ENCODE assay signal across 11 cellular contexts in the genomic region with DNA sequence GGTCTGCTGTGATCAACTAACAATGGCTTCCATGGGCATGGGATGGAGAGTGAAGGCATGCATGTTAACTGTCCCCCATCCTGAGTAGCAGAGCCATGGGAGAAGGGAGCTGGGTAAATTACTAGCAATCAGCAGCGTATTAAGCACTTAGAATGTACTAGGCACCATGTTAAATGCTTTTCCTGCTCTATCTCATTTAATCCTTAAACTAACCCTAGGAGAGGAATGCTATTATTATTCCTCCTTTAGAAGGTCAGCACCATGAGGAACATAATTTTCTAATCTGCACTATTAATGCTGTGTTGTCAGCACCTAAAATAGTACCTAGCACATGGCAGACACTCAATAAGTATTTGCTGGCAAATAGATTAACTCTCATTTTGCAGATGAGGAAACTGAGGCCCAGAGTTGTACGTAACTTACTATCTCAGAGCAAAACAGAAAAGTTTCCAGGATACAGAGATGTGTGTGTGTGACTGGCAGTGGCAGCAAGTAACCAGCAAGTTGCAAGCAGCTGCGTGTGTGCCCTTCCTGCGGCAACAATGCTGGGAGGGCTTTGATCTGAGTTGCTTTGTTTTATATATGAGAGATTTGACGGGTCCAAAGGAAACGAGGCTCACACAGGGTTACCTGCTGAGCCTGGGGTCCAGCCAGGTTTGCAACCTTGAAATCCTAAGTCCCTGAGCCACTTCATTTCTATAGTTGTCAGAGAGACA. TPM values are rescaled to one million over a fixed set of nuclear protein-coding genes. Genes with fewer than 3 reads are reported as not detected.
DNase-seq lines count a peak whose midpoint lies in the region; ATAC-seq and TF ChIP-seq lines count a peak whose summit lies in the region.
"Had no signal": no experiment of that assay in that cellular context is flagged by ENCODE, and none has a peak within 500 bp of the region (broad histone marks: within the 10 kb centered on the region; RNA-seq: fewer than 3 reads in every experiment).

No MANE protein-coding gene starts in this region.

- peaks cover 43% of the 10 kb centered on the region for H3K4me1 Mint-ChIP-seq in activated CD8-positive, alpha-beta T cell treated with anti-CD3 and anti-CD28 coated beads, Interleukin-2, amount 10 ng/mL, durations not matched to agents 7 days and 5 days (ENCODE audit: low read depth)
- H3K4me1 Mint-ChIP-seq in naive B cell = peaks cover 66 to 88% (median 81%) of the 10 kb centered on the region in 3 donors

- no peaks in the 10 kb centered on the region for H3K27me3 ChIP-seq in BLaER1
- H3K27me3 ChIP-seq: left lung had no signal

- H4K20me1 ChIP-seq in BLaER1 = no peaks in the 10 kb centered on the region

- no peaks in the 10 kb centered on the region for H3K36me3 Mint-ChIP-seq in activated CD8-positive, alpha-beta T cell treated with anti-CD3 and anti-CD28 coated beads, Interleukin-2, amount 10 ng/mL, durations not matched to agents 7 days and 5 days (ENCODE audit: low read depth)
- H3K36me3 Mint-ChIP-seq in naive B cell = no peaks in the 10 kb centered on the region

- no peak overlapping the region for H3K4me3 Mint-ChIP-seq in activated CD8-positive, alpha-beta T cell treated with anti-CD3 and anti-CD28 coated beads, Interleukin-2, amount 10 ng/mL, durations not matched to agents 7 days and 5 days
- H3K4me3 Mint-ChIP-seq in naive B cell = peak overlapping the region; percentile 50 to 93 (median 84)

- peaks cover 16% of the 10 kb centered on the region for H3K27me3 Mint-ChIP-seq in activated CD8-positive, alpha-beta T cell treated with anti-CD3 and anti-CD28 coated beads, Interleukin-2, amount 10 ng/mL, durations not matched to agents 7 days and 5 days (ENCODE audit: low read depth)
- H3K27me3 Mint-ChIP-seq in naive B cell = no peaks in the 10 kb centered on the region

- peak overlapping the region; percentile 58 for H3K9ac ChIP-seq in BLaER1

- peak overlapping the region; percentile 80 for H3K4me2 ChIP-seq in BLaER1

- POLR2A ChIA-PET in activated CD8-positive, alpha-beta T cell treated with anti-CD3 and anti-CD28 coated beads, Interleukin-2, amount 10 ng/mL, durations not matched to agents 7 days and 5 days (lab: Charles Lee) = interaction anchor here (0.7 to 1.3 kb wide), 3 partner anchors 34 to 59 kb away, joined by 3 to 4 read pairs (median 3); no protein-coding TSS in a partner anchor

- H3K9me3 ChIP-seq in BLaER1 (no peaks in the 10 kb centered on the region), mucosa of descending colon (no peaks in the 10 kb centered on the region)
- H3K9me3 ChIP-seq: left lung had no signal

- peaks cover 87% of the 10 kb centered on the region for H3K4me1 ChIP-seq in BLaER1
- no peaks in the 10 kb centered on the region for H3K4me1 ChIP-seq in mucosa of descending colon (ENCODE audit: low read depth)

- no peak for ATAC-seq in activated CD8-positive, alpha-beta T cell treated with anti-CD3 and anti-CD28 coated beads, Interleukin-2, amount 10 ng/mL, durations not matched to agents 7 days and 5 days
- ATAC-seq in naive B cell (ENCODE audit: low read depth in 2 of 2) (no peak), mucosa of descending colon (no peak)

- peak overlapping the region; percentile 4; the same call in 1 of the 2 replicates for H3K4me3 ChIP-seq in BLaER1
- peak overlapping the region; percentile 47 for H3K4me3 ChIP-seq in GM12865 (ENCODE audit: low read depth, low read length)
- H3K4me3 ChIP-seq in mucosa of descending colon = no peak overlapping the region
- H3K4me3 ChIP-seq: left lung had no signal

- intact Hi-C loops in mucosa of descending colon (cut with DNase I, micrococcal nuclease) = no loop called here

- CTCF ChIA-PET in activated CD8-positive, alpha-beta T cell treated with anti-CD3 and anti-CD28 coated beads, Interleukin-2, amount 10 ng/mL, durations not matched to agents 7 days and 5 days (lab: Charles Lee) = interaction anchor here (0.7 to 2.6 kb wide), 7 partner anchors 19 to 329 kb away, joined by 3 to 18 read pairs (median 3); no protein-coding TSS in a partner anchor

- TF ChIP-seq CTCF in GM12865 (IDR thresholded peaks at IDR 0.05; ENCODE audit: insufficient read depth, low read depth, low read length, missing control alignments) (no peak), mucosa of descending colon (IDR thresholded peaks at IDR 0.05) (no peak)

- no peaks in the 10 kb centered on the region for H3K9me3 Mint-ChIP-seq in activated CD8-positive, alpha-beta T cell treated with anti-CD3 and anti-CD28 coated beads, Interleukin-2, amount 10 ng/mL, durations not matched to agents 7 days and 5 days (ENCODE audit: insufficient read depth)
- H3K9me3 Mint-ChIP-seq in naive B cell = peaks cover 0 to 2% (median 0%) of the 10 kb centered on the region in 7 donors

- H3K36me3 ChIP-seq in BLaER1 (no peaks in the 10 kb centered on the region), mucosa of descending colon (ENCODE audit: low read depth) (no peaks in the 10 kb centered on the region)
- H3K36me3 ChIP-seq: left lung had no signal

- no peak for DNase-seq in GM12865 (ENCODE audit: low read depth)
- DNase-seq in activated CD8-positive, alpha-beta T cell treated with anti-CD3 and anti-CD28 coated beads, Interleukin-2, amount 10 ng/mL, durations not matched to agents 7 days and 5 days = no peak
- no peak for DNase-seq in naive B cell
- DNase-seq in H4 (ENCODE audit: low spot score) = no peak
- DNase-seq in mucosa of descending colon = no peak
- no peak for DNase-seq in cerebellar cortex (ENCODE audit: low spot score)
- DNase-seq in RKO (ENCODE audit: low spot score) = no peak
- DNase-seq: Calu3; NK-92 treated with Interleukin-12 subunit alpha and Interleukin-12 subunit beta, amount 100 ng/mL, for 24 hours had no signal

- H3K27ac ChIP-seq in BLaER1 = peak overlapping the region; percentile 78

- peak overlapping the region; percentile 87 for H3K27ac Mint-ChIP-seq in activated CD8-positive, alpha-beta T cell treated with anti-CD3 and anti-CD28 coated beads, Interleukin-2, amount 10 ng/mL, durations not matched to agents 7 days and 5 days
- peak overlapping the region; percentile 91 to 100 (median 98) for H3K27ac Mint-ChIP-seq in naive B cell

RNA-seq across cellular contexts. Expression of gene KLHL36, which starts 6.5 kb away (rescaled TPM):
- 10 to 100 TPM; 31.4 to 32.6 TPM for total RNA-seq in activated CD8-positive, alpha-beta T cell treated with anti-CD3 and anti-CD28 coated beads, Interleukin-2, amount 10 ng/mL, durations not matched to agents 7 days and 5 days
- 10 to 100 TPM; 29.7 to 40.3 (median 37.5) TPM for polyA plus RNA-seq in naive B cell (ENCODE audit: low read depth in 6 of 6)
- total RNA-seq in H4 (2014; rRNA removed; shearing (Covaris generic)) = 19.2 and 23.5 TPM in 2 replicates
- total RNA-seq in mucosa of descending colon = 10 to 100 TPM; 47.5 to 60.3 (median 59.2) TPM

RNA-seq across cellular contexts. Expression of gene COTL1, which starts 23.9 kb away (rescaled TPM):
- 100 to 1,000 TPM; 837 to 887 TPM for total RNA-seq in activated CD8-positive, alpha-beta T cell treated with anti-CD3 and anti-CD28 coated beads, Interleukin-2, amount 10 ng/mL, durations not matched to agents 7 days and 5 days
- 100 to 1,000 TPM; 167 to 439 (median 373) TPM for polyA plus RNA-seq in naive B cell (ENCODE audit: low read depth in 6 of 6)
- total RNA-seq in H4 (2014; rRNA removed; shearing (Covaris generic)) = 197 and 232 TPM in 2 replicates
- total RNA-seq in mucosa of descending colon = 100 to 1,000 TPM in 1 of 3 donors, 10 to 100 TPM in 2; 52.8 to 120 (median 56.8) TPM

RNA-seq across cellular contexts. Expression of gene USP10, which starts 58.0 kb away (rescaled TPM):
- total RNA-seq in activated CD8-positive, alpha-beta T cell treated with anti-CD3 and anti-CD28 coated beads, Interleukin-2, amount 10 ng/mL, durations not matched to agents 7 days and 5 days = 10 to 100 TPM; 82.9 to 88.3 TPM
- polyA plus RNA-seq in naive B cell (ENCODE audit: low read depth in 6 of 6) = 100 to 1,000 TPM in 1 of 6 donors, 10 to 100 TPM in 5; 69.4 to 103 (median 96.4) TPM
- 48.5 and 79.5 TPM in 2 replicates for total RNA-seq in H4 (2014; rRNA removed; shearing (Covaris generic))
- total RNA-seq in mucosa of descending colon = 10 to 100 TPM; 65.1 to 76.9 (median 72.4) TPM
